ENCODE assay signal across 11 cellular contexts in the genomic region with DNA sequence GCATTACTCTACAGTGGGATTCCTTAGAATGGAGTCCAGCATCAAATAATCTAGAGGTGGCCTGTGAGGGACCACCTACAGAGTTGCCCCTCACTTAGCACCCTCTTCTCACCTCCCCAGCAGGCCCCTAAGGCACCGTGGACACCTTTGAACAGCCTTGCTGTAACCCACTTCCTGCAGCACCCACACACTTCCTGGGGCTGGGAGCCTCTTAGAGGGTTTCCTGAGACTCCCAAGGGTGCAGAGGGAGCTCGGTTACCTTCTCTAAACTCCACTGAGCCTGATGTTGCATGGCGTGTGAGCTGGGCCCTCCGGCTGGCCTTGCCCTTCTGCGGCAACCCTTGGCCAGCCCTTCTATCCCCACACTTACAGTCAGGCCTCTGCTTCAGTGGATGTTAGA. TPM values are rescaled to one million over a fixed set of nuclear protein-coding genes. Genes with fewer than 3 reads are reported as not detected.
DNase-seq lines count a peak whose midpoint lies in the region; ATAC-seq and TF ChIP-seq lines count a peak whose summit lies in the region.
"Had no signal": no experiment of that assay in that cellular context is flagged by ENCODE, and none has a peak within 500 bp of the region (broad histone marks: within the 10 kb centered on the region; RNA-seq: fewer than 3 reads in every experiment).

No MANE protein-coding gene starts in this region.

- peak overlapping the region; percentile 98 for H3K27ac Mint-ChIP-seq in activated CD4-positive, alpha-beta T cell treated with anti-CD3 and anti-CD28 coated beads for 36 hours
- peak overlapping the region; percentile 70 to 98 (median 91) for H3K27ac Mint-ChIP-seq in naive thymus-derived CD4-positive, alpha-beta T cell
- H3K27ac Mint-ChIP-seq in stimulated activated naive CD8-positive, alpha-beta T cell treated with anti-CD3 and anti-CD28 coated beads, Interleukin-15, amount 100 ng/mL, for 72 hours, result peak overlapping the region; percentile 24 to 96

- H3K4me1 Mint-ChIP-seq in activated CD4-positive, alpha-beta T cell treated with anti-CD3 and anti-CD28 coated beads for 36 hours, result peaks cover 96% of the 10 kb centered on the region
- H3K4me1 Mint-ChIP-seq in naive thymus-derived CD4-positive, alpha-beta T cell, result peaks cover 74 to 100% (median 92%) of the 10 kb centered on the region in 7 donors
- peaks cover 98% of the 10 kb centered on the region for H3K4me1 Mint-ChIP-seq in stimulated activated naive CD8-positive, alpha-beta T cell treated with anti-CD3 and anti-CD28 coated beads, Interleukin-15, amount 100 ng/mL, for 72 hours

- H3K27me3 ChIP-seq in naive thymus-derived CD4-positive, alpha-beta T cell (ENCODE audit: control insufficient read depth in 2 of 2, insufficient read depth in 2 of 2, low read length in 2 of 2), result no peaks in the 10 kb centered on the region
- H3K27me3 ChIP-seq in hepatocyte, result no peaks in the 10 kb centered on the region
- H3K27me3 ChIP-seq: tibial artery had no signal

- intact Hi-C loops in activated CD4-positive, alpha-beta T cell treated with anti-CD3 and anti-CD28 coated beads for 36 hours (cut with DNase I, micrococcal nuclease), result loop anchor here (1.0 to 10.0 kb wide), 5 partner anchors 7 to 830 kb away; a partner anchor contains a TSS
- intact Hi-C loops in naive thymus-derived CD4-positive, alpha-beta T cell (cut with micrococcal nuclease), result loop anchor here (1.0 to 5.0 kb wide), 6 partner anchors 8 to 198 kb away; a partner anchor contains a TSS

- H3K4me3 Mint-ChIP-seq in activated CD4-positive, alpha-beta T cell treated with anti-CD3 and anti-CD28 coated beads for 36 hours, result peak overlapping the region; percentile 65
- H3K4me3 Mint-ChIP-seq in naive thymus-derived CD4-positive, alpha-beta T cell, result peak overlapping the region; percentile 69 to 96 (median 84)
- peak overlapping the region; percentile 74 to 81 for H3K4me3 Mint-ChIP-seq in stimulated activated naive CD8-positive, alpha-beta T cell treated with anti-CD3 and anti-CD28 coated beads, Interleukin-15, amount 100 ng/mL, for 72 hours

- H3K27ac ChIP-seq in naive thymus-derived CD4-positive, alpha-beta T cell (ENCODE audit: low read depth, low read length), result peak overlapping the region; percentile 70
- no peak overlapping the region for H3K27ac ChIP-seq in hepatocyte
- H3K27ac ChIP-seq: prostate gland, tibial artery had no signal

- H3K9me2 ChIP-seq in hepatocyte (replicated peaks; ENCODE audit: insufficient read depth), result no peaks in the 10 kb centered on the region

- TF ChIP-seq CTCF in hepatocyte (IDR thresholded peaks at IDR 0.05; ENCODE audit: poor library complexity), result no peak

- H3K9me3 Mint-ChIP-seq in activated CD4-positive, alpha-beta T cell treated with anti-CD3 and anti-CD28 coated beads for 36 hours (ENCODE audit: low read depth), result peaks cover 4% of the 10 kb centered on the region
- H3K9me3 Mint-ChIP-seq in naive thymus-derived CD4-positive, alpha-beta T cell, result peaks cover 0 to under 1% (median 0%) of the 10 kb centered on the region in 11 donors
- H3K9me3 Mint-ChIP-seq in stimulated activated naive CD8-positive, alpha-beta T cell treated with anti-CD3 and anti-CD28 coated beads, Interleukin-15, amount 100 ng/mL, for 72 hours, result peaks cover 0 to 12% of the 10 kb centered on the region in 2 donors

- peak; percentile 78 for DNase-seq in activated CD4-positive, alpha-beta T cell treated with anti-CD3 and anti-CD28 coated beads for 36 hours
- no peak for DNase-seq in activated CD4-positive, alpha-beta T cell treated with anti-CD3 and anti-CD28 coated beads for 1 hour
- peak; percentile 63 for DNase-seq in activated T-cell treated with anti-CD3 and anti-CD28 coated beads for 48 hours (ENCODE audit: low read depth)
- peak in 8 of 9 donors; percentile 57 to 71 (median 68) for DNase-seq in naive thymus-derived CD4-positive, alpha-beta T cell
- DNase-seq in stimulated activated naive CD8-positive, alpha-beta T cell treated with anti-CD3 and anti-CD28 coated beads, Interleukin-15, amount 100 ng/mL, for 72 hours, result peak in 1 of 2 donors; percentile 67
- DNase-seq in hepatocyte (ENCODE audit: low spot score), result no peak
- no peak for DNase-seq in GDM1 (lab: John Stamatoyannopoulos, UW)
- no peak for DNase-seq in KG1 (lab: John Stamatoyannopoulos, UW)
- DNase-seq: tibial artery had no signal

- no peaks in the 10 kb centered on the region for H3K79me2 ChIP-seq in hepatocyte

- no peaks in the 10 kb centered on the region for H3K36me3 ChIP-seq in naive thymus-derived CD4-positive, alpha-beta T cell (ENCODE audit: control insufficient read depth in 2 of 3, insufficient read depth in 3 of 3, low read length in 3 of 3)
- H3K36me3 ChIP-seq in hepatocyte (replicated peaks; ENCODE audit: insufficient read depth, low read depth), result no peaks in the 10 kb centered on the region
- H3K36me3 ChIP-seq: prostate gland, tibial artery had no signal

- H4K20me1 ChIP-seq in hepatocyte (ENCODE audit: insufficient read depth, poor library complexity, severe bottlenecking), result no peaks in the 10 kb centered on the region

- H3K4me3 ChIP-seq in naive thymus-derived CD4-positive, alpha-beta T cell (ENCODE audit: low read length), result peak overlapping the region; percentile 57
- no peak overlapping the region for H3K4me3 ChIP-seq in hepatocyte
- H3K4me3 ChIP-seq: prostate gland, tibial artery had no signal

- no peaks in the 10 kb centered on the region for H3K9me3 ChIP-seq in naive thymus-derived CD4-positive, alpha-beta T cell (ENCODE audit: control insufficient read depth in 2 of 3, low read length in 3 of 3)
- no peaks in the 10 kb centered on the region for H3K9me3 ChIP-seq in hepatocyte (ENCODE audit: low read depth)
- H3K9me3 ChIP-seq: prostate gland, tibial artery had no signal

- H3K27me3 Mint-ChIP-seq in activated CD4-positive, alpha-beta T cell treated with anti-CD3 and anti-CD28 coated beads for 36 hours, result no peaks in the 10 kb centered on the region
- no peaks in the 10 kb centered on the region for H3K27me3 Mint-ChIP-seq in naive thymus-derived CD4-positive, alpha-beta T cell
- H3K27me3 Mint-ChIP-seq in stimulated activated naive CD8-positive, alpha-beta T cell treated with anti-CD3 and anti-CD28 coated beads, Interleukin-15, amount 100 ng/mL, for 72 hours, result no peaks in the 10 kb centered on the region

- H2AFZ ChIP-seq in hepatocyte, result no peak overlapping the region

- 88% methylated on average over 5 of the region's 5 CpGs for WGBS in hepatocyte (ENCODE audit: low lambda C conversion rate, missing lambda C conversion rate)

- CTCF ChIA-PET in activated CD4-positive, alpha-beta T cell treated with anti-CD3 and anti-CD28 coated beads for 36 hours (lab: Charles Lee), result interaction anchor here (0.7 to 2.3 kb wide), 4 partner anchors 16 to 241 kb away, joined by 3 to 6 read pairs (median 4); no protein-coding TSS in a partner anchor
- CTCF ChIA-PET in naive thymus-derived CD4-positive, alpha-beta T cell (lab: Charles Lee), result interaction anchor here (2.0 to 4.1 kb wide), 3 partner anchors 12 to 155 kb away, joined by 6 to 27 read pairs (median 21); no protein-coding TSS in a partner anchor

- no peak overlapping the region for H3K4me2 ChIP-seq in hepatocyte

- ATAC-seq in activated CD4-positive, alpha-beta T cell treated with anti-CD3 and anti-CD28 coated beads for 36 hours, result peak; percentile 46
- ATAC-seq in naive thymus-derived CD4-positive, alpha-beta T cell, result peak; percentile 80
- peak; percentile 66 for ATAC-seq in stimulated activated naive CD8-positive, alpha-beta T cell treated with anti-CD3 and anti-CD28 coated beads, Interleukin-15, amount 100 ng/mL, for 72 hours
- ATAC-seq: esophagus mucosa had no signal

- POLR2A ChIA-PET in activated CD4-positive, alpha-beta T cell treated with anti-CD3 and anti-CD28 coated beads for 36 hours (lab: Charles Lee), result interaction anchor here (1.5 kb wide), 1 partner anchor 18 kb away, joined by 4 read pairs; no protein-coding TSS in a partner anchor
- POLR2A ChIA-PET in naive thymus-derived CD4-positive, alpha-beta T cell (lab: Charles Lee), result interaction anchor here (0.6 to 14.2 kb wide), 9 partner anchors 9 to 380 kb away, joined by 3 to 171 read pairs (median 7); a partner anchor contains a TSS

- H3K4me1 ChIP-seq in naive thymus-derived CD4-positive, alpha-beta T cell (ENCODE audit: control insufficient read depth in 2 of 2, insufficient read depth in 2 of 2, low read length in 2 of 2), result peaks cover 73 to 80% of the 10 kb centered on the region in 2 donors
- H3K4me1 ChIP-seq in hepatocyte (ENCODE audit: insufficient read depth), result no peaks in the 10 kb centered on the region
- H3K4me1 ChIP-seq: prostate gland, tibial artery had no signal

- H3K36me3 Mint-ChIP-seq in activated CD4-positive, alpha-beta T cell treated with anti-CD3 and anti-CD28 coated beads for 36 hours (ENCODE audit: low read depth), result peaks cover 36% of the 10 kb centered on the region
- H3K36me3 Mint-ChIP-seq in naive thymus-derived CD4-positive, alpha-beta T cell, result peaks cover 4 to 35% (median 15%) of the 10 kb centered on the region in 5 donors

RNA-seq across cellular contexts. Expression of a gene that starts 7.3 kb away (rescaled TPM):
- 10 to 100 TPM; 34.3 to 48.7 TPM for total RNA-seq in activated CD4-positive, alpha-beta T cell treated with anti-CD3 and anti-CD28 coated beads for 36 hours
- 10 to 100 TPM; 25.6 to 71.7 (median 50.2) TPM for total RNA-seq in naive thymus-derived CD4-positive, alpha-beta T cell
- polyA plus RNA-seq in naive thymus-derived CD4-positive, alpha-beta T cell, result 100 to 1,000 TPM; 197 to 198 TPM
- total RNA-seq in hepatocyte, result not detected in 2 replicates
- polyA plus RNA-seq in hepatocyte, result not detected in 2 replicates

RNA-seq across cellular contexts. Expression of a gene that starts 45.1 kb away (rescaled TPM):
- total RNA-seq in activated CD4-positive, alpha-beta T cell treated with anti-CD3 and anti-CD28 coated beads for 36 hours, result 1 to 10 TPM; 1.0 to 2.1 TPM
- 10 to 100 TPM in 3 of 5 experiments, 1 to 10 TPM in 2; 4.6 to 28.2 (median 11.9) TPM for total RNA-seq in naive thymus-derived CD4-positive, alpha-beta T cell
- 1 to 10 TPM; 2.2 to 7.9 TPM for polyA plus RNA-seq in naive thymus-derived CD4-positive, alpha-beta T cell
- 0.12 and 0.97 TPM in 2 replicates for total RNA-seq in hepatocyte
- 0.33 and 0.57 TPM in 2 replicates for polyA plus RNA-seq in hepatocyte

Comparison
In these comparisons a context has a peak if more than half of its experiments do, and no peak if none do; other contexts are left out.
1. DNase-seq: peak in activated CD4-positive, alpha-beta T cell treated with anti-CD3 and anti-CD28 coated beads for 36 hours (single experiment), activated T-cell treated with anti-CD3 and anti-CD28 coated beads for 48 hours (single experiment) and naive thymus-derived CD4-positive, alpha-beta T cell (8 of 9); none in activated CD4-positive, alpha-beta T cell treated with anti-CD3 and anti-CD28 coated beads for 1 hour (single experiment), hepatocyte (single experiment), GDM1 (single experiment) and KG1 (single experiment).
2. RNA of a gene that starts 7.3 kb away (total RNA-seq): 25.6 to 71.7 TPM in naive thymus-derived CD4-positive, alpha-beta T cell and 34.3 to 48.7 TPM in activated CD4-positive, alpha-beta T cell treated with anti-CD3 and anti-CD28 coated beads for 36 hours; not detected in hepatocyte; every median in the first group is over 10 times any median in the second.
3. Peak in every context shown above with its lines, with median percentiles within 50 percentile points of each other: ATAC-seq, H3K27ac Mint-ChIP-seq and H3K4me3 Mint-ChIP-seq.